ENCODE assay signal across 8 cellular contexts in the genomic region with DNA sequence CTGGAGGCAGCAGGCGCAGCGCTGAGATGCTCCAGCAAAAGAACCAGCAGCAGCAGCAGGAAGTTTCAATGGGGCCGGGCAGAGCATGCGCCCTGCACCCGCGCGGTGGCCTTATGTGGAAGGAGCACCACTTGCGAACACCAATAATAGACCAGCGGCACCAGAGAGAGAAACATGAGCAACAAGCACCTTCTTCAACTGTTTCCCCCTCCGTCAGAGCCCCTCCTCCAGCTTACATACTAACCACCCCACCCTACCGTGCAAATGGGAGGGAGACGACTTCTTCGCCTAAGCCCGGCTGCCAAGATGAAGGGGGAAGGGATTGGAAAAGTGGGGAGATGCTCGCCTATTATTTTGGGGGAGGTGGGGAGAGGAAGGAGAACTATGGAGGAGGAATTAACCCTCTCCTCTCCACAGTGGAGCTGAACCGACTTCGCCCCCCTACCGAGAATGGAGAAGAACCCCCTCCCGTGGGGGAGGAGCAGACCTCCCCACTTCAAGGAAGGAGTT. TPM values are rescaled to one million over a fixed set of nuclear protein-coding genes. Genes with fewer than 3 reads are reported as not detected.
DNase-seq lines count a peak whose midpoint lies in the region; ATAC-seq and TF ChIP-seq lines count a peak whose summit lies in the region.

No MANE protein-coding gene starts in this region.

- peaks cover 37% of the 10 kb centered on the region for H3K4me1 Mint-ChIP-seq in activated naive CD8-positive, alpha-beta T cell treated with anti-CD3 and anti-CD28 coated beads for 36 hours

- H3K4me1 ChIP-seq in ovary (ENCODE audit: insufficient read depth) (peaks cover 6% of the 10 kb centered on the region), thymus (ENCODE audit: control insufficient read depth, insufficient read depth, low read length) (peaks cover 10% of the 10 kb centered on the region)

- H3K4me3 ChIP-seq in ovary (peak overlapping the region; percentile 99), thymus (ENCODE audit: low read length) (peak overlapping the region; percentile 80)

- peak overlapping the region; percentile 98 for H3K27ac Mint-ChIP-seq in activated naive CD8-positive, alpha-beta T cell treated with anti-CD3 and anti-CD28 coated beads for 36 hours

- peaks cover 18% of the 10 kb centered on the region for H3K36me3 Mint-ChIP-seq in activated naive CD8-positive, alpha-beta T cell treated with anti-CD3 and anti-CD28 coated beads for 36 hours

- H3K4me3 Mint-ChIP-seq in activated naive CD8-positive, alpha-beta T cell treated with anti-CD3 and anti-CD28 coated beads for 36 hours, result peak overlapping the region; percentile 99

- H3K27me3 Mint-ChIP-seq in activated naive CD8-positive, alpha-beta T cell treated with anti-CD3 and anti-CD28 coated beads for 36 hours, result no peaks in the 10 kb centered on the region

- peak; percentile 93 for DNase-seq in NCI-H1105 treated with DMSO at 0.1 percent for 48 hours (lab: John Stamatoyannopoulos, UW)
- DNase-seq in SKM-1 (lab: John Stamatoyannopoulos, UW; ENCODE audit: unreplicated experiment), result peak; percentile 67
- DNase-seq in activated naive CD8-positive, alpha-beta T cell treated with anti-CD3 and anti-CD28 coated beads for 36 hours, result peak; percentile 87
- DNase-seq in Right ventricle myocardium superior, result peak; percentile 91
- peak; percentile 70 to 82 (median 75) for DNase-seq in ovary

- peaks cover 4% of the 10 kb centered on the region for H3K9me3 Mint-ChIP-seq in activated naive CD8-positive, alpha-beta T cell treated with anti-CD3 and anti-CD28 coated beads for 36 hours

- H3K9me3 ChIP-seq in ovary (no peaks in the 10 kb centered on the region), thymus (ENCODE audit: control insufficient read depth) (no peaks in the 10 kb centered on the region)

- H3K27me3 ChIP-seq in ovary, result no peaks in the 10 kb centered on the region
- no peaks in the 10 kb centered on the region for H3K27me3 ChIP-seq in thymus (ENCODE audit: control insufficient read depth, insufficient read depth)

- peak in 1 of 3 donors; percentile 24 for TF ChIP-seq CTCF in ovary (IDR thresholded peaks at IDR 0.05)

- ATAC-seq in HG02678 (IDR thresholded peaks at IDR 0.05; ENCODE audit: unreplicated experiment) (peak; percentile 49), Right ventricle myocardium superior (ENCODE audit: poor library complexity) (peak; percentile 61)

- H3K36me3 ChIP-seq in ovary, result no peaks in the 10 kb centered on the region
- H3K36me3 ChIP-seq in thymus (ENCODE audit: control insufficient read depth, insufficient read depth), result no peaks in the 10 kb centered on the region

- peak overlapping the region; percentile 86 to 94 for H3K27ac ChIP-seq in ovary
- peak overlapping the region; percentile 97 for H3K27ac ChIP-seq in thymus (ENCODE audit: low read depth)

- intact Hi-C loops in Right ventricle myocardium superior (cut with DNase I), result no loop called here
- intact Hi-C loops in ovary (cut with DNase I), result no loop called here

- TF ChIP-seq POLR2A in GM10847 (IDR thresholded peaks at IDR 0.05; ENCODE audit: extremely low read depth, insufficient read length), result peak; percentile 36
- TF ChIP-seq POLR2A in ovary (IDR thresholded peaks at IDR 0.05), result peak; percentile 30

- no peak for TF ChIP-seq EP300 in ovary (IDR thresholded peaks at IDR 0.05)

- WGBS in ovary, 3 donors, result 0% methylated on average over 19 of the region's 19 CpGs
- WGBS in thymus, result under 1% methylated on average over 19 of the region's 19 CpGs

RNA-seq across cellular contexts. Expression of gene RSF1, which starts 1.1 kb away (rescaled TPM):
- total RNA-seq in activated naive CD8-positive, alpha-beta T cell treated with anti-CD3 and anti-CD28 coated beads for 36 hours, result 10 to 100 TPM; 40.5 to 48.3 TPM
- total RNA-seq in Right ventricle myocardium superior (37.7 TPM), ovary (10 to 100 TPM; 63.3 to 89.2 (median 76.6) TPM)
- polyA plus RNA-seq in ovary (10 to 100 TPM; 14.8 to 37.5 TPM), thymus (12.2 TPM)

RNA-seq across cellular contexts. Expression of gene AAMDC, which starts 1.5 kb away (rescaled TPM):
- 1 to 10 TPM; 2.4 to 2.6 TPM for total RNA-seq in activated naive CD8-positive, alpha-beta T cell treated with anti-CD3 and anti-CD28 coated beads for 36 hours
- total RNA-seq in Right ventricle myocardium superior (127 TPM), ovary (10 to 100 TPM; 21.8 to 50.7 (median 38.9) TPM)
- polyA plus RNA-seq in ovary (10 to 100 TPM; 77.2 to 77.6 TPM), thymus (38.1 TPM)

Comparison
In these comparisons a context has a peak if more than half of its experiments do, and no peak if none do; other contexts are left out.
1. Peak in every context shown above with its lines: DNase-seq, ATAC-seq, H3K4me3 ChIP-seq and H3K27ac ChIP-seq.
2. RNA of gene AAMDC, which starts 1.5 kb away (total RNA-seq): 127 TPM in Right ventricle myocardium superior (single experiment) and 21.8 to 50.7 TPM in ovary; 2.4 to 2.6 TPM in activated naive CD8-positive, alpha-beta T cell treated with anti-CD3 and anti-CD28 coated beads for 36 hours; every median in the first group is over 4 times any median in the second.